Comparison of ENCODE assay signal across 2 cellular contexts in the genomic region with DNA sequence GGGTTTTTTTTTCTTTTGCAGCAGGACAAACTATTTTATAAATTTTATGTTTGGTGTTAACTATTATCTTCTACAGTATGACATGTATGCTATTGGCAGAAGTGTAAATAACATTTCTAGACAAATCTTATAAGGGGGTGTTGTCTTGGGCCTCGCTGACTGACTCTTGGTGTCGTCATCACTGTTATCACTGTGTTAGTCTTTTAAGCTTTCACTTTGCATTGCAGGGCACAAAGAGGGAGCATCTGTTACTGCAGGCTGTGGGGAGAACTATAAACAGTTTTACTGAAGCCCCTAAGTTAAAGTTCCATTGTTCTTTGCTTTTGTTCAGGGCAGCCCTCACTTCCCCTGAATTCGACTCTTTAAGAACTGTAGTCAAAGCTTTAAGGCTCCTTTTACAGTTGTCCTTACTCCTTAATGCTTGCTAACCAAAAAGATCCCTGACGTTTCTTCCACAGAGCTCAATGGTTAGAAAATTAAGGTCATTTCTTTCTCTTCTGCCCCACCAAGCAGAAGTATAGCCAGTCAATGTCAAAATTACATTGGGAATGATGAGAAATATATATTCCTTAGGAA.
TF ChIP-seq lines count a peak whose summit lies in the region.

No MANE protein-coding gene starts in this region.

TF ChIP-seq in IMR-90, 13 proteins besides CTCF, POLR2A, EP300 and RAD21 (continued from another document):
- TF ChIP-seq, protein P1, sequence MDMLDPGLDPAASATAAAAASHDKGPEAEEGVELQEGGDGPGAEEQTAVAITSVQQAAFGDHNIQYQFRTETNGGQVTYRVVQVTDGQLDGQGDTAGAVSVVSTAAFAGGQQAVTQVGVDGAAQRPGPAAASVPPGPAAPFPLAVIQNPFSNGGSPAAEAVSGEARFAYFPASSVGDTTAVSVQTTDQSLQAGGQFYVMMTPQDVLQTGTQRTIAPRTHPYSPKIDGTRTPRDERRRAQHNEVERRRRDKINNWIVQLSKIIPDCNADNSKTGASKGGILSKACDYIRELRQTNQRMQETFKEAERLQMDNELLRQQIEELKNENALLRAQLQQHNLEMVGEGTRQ (IDR thresholded peaks at IDR 0.05; ENCODE audit: low read depth, low read length): no peak
TF ChIP-seq in IMR-90: peak in this region for 1.

TF ChIP-seq in endothelial cell of umbilical vein, 7 proteins besides CTCF, POLR2A, EP300 and RAD21 (continued from another document):
- TF ChIP-seq FOS (IDR thresholded peaks at IDR 0.05; ENCODE audit: borderline replicate concordance, insufficient read depth, low read length) (no peak), MYC (IDR thresholded peaks at IDR 0.05; ENCODE audit: low read depth, low read length) (no peak), EZH2 (IDR thresholded peaks at IDR 0.05; ENCODE audit: borderline replicate concordance, low read depth, low read length, severe bottlenecking) (no peak), JUN (IDR thresholded peaks at IDR 0.05; ENCODE audit: borderline replicate concordance, insufficient read depth, insufficient read length, low read depth) (no peak), GATA2 (IDR thresholded peaks at IDR 0.05; ENCODE audit: insufficient read depth, insufficient read length, low read depth, low read length) (no peak)
- TF ChIP-seq, protein P2, sequence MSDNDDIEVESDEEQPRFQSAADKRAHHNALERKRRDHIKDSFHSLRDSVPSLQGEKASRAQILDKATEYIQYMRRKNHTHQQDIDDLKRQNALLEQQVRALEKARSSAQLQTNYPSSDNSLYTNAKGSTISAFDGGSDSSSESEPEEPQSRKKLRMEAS (IDR thresholded peaks at IDR 0.05; ENCODE audit: insufficient read depth, insufficient read length): no peak
TF ChIP-seq in endothelial cell of umbilical vein: peak in this region for 0.
